In the genomic region with DNA sequence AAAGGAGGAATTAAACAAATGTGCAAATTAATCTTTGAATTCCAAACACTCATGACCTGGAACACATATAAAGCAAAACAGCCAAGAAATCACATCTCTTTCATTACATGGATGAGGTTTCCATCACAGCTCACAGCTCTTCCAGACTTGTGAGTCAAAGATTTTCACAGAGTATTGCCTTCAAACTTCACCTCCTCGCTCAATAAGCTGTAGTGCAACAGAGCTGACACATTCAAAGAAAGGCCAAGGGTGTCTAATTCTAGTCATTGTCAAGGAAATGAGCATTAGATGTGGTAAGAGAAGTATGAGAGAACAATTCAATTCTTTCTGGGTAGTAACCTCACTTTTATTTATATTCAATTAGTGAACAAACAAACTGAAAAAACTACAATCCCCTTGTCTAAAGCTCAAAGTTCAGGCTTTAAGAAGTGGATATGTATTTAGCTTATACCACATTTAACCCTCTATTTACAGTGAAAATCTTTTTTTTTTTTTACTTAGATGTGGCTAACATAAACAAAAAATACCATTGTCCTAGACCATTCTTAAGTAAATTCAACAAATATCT, we compare ENCODE assay signal across 1 cellular context.
A peak's percentile ranks its signal among the peaks of the same experiment; 100 is the strongest.
TF ChIP-seq lines count a peak whose summit lies in the region.

No MANE protein-coding gene starts in this region.

TF ChIP-seq in HepG2, 621 proteins besides CTCF, POLR2A, EP300 and RAD21:
- TF ChIP-seq ARID5B (CRISPR knock-in tag; IDR thresholded peaks at IDR 0.05) (peak; percentile 54; the same call in 1 of the 2 replicates), TBX3 (IDR thresholded peaks at IDR 0.05; ENCODE audit: borderline replicate concordance) (peak; percentile 55; the same call in 1 of the 2 replicates), ZNF652 (CRISPR knock-in tag; IDR thresholded peaks at IDR 0.05; ENCODE audit: borderline replicate concordance, low read depth) (peak; percentile 53; the same call in 1 of the 2 replicates), ZNF33B (CRISPR knock-in tag; IDR thresholded peaks at IDR 0.05) (no peak), SOX5 (CRISPR knock-in tag; IDR thresholded peaks at IDR 0.05; ENCODE audit: borderline replicate concordance) (peak; percentile 67), TCF7 (IDR thresholded peaks at IDR 0.05; ENCODE audit: low read depth) (peak; percentile 35; the same call in 1 of the 2 replicates), SOX13 (IDR thresholded peaks at IDR 0.05) (no peak), SOX13 (CRISPR knock-in tag; conservative IDR thresholded peaks at IDR 0.05 in 1 of 2, IDR thresholded peaks at IDR 0.05 in 1 of 2) (peak in 1 of 2 experiments; percentile 80; a peak in 2 of 4 replicates), FOXP1 (IDR thresholded peaks at IDR 0.05) (no peak), FOXP1 (CRISPR knock-in tag; IDR thresholded peaks at IDR 0.05) (peak; percentile 11; the same call in 1 of the 2 replicates), THYN1 (CRISPR knock-in tag; IDR thresholded peaks at IDR 0.05; ENCODE audit: borderline replicate concordance, low read depth) (no peak), TERF1 (CRISPR knock-in tag; IDR thresholded peaks at IDR 0.05) (no peak), NR2F6 (IDR thresholded peaks at IDR 0.05) (0 out of 2 replicates have a peak, but pooled peaks have one; percentile 26), NR2F6 (CRISPR knock-in tag; IDR thresholded peaks at IDR 0.05) (no peak), FOXA3 (CRISPR knock-in tag; IDR thresholded peaks at IDR 0.05) (0 out of 2 replicates have a peak, but pooled peaks have one; percentile 19), HMG20A (CRISPR knock-in tag; IDR thresholded peaks at IDR 0.05; ENCODE audit: borderline replicate concordance) (peak; percentile 12; the same call in 1 of the 2 replicates), ZNF605 (CRISPR knock-in tag; IDR thresholded peaks at IDR 0.05) (no peak), SYNCRIP (IDR thresholded peaks at IDR 0.05; ENCODE audit: insufficient read depth, low read depth, low read length) (no peak), NFIC (IDR thresholded peaks at IDR 0.05; ENCODE audit: low read length) (peak; percentile 49; the same call in 1 of the 2 replicates), ZNF20 (CRISPR knock-in tag; IDR thresholded peaks at IDR 0.05) (no peak), SNAPC5 (CRISPR knock-in tag; IDR thresholded peaks at IDR 0.05; ENCODE audit: borderline replicate concordance) (no peak), CREM (IDR thresholded peaks at IDR 0.05) (peak; percentile 37; the same call in 1 of the 2 replicates), CREM (CRISPR knock-in tag; IDR thresholded peaks at IDR 0.05) (no peak)
